Comparison of ENCODE assay signal across 10 cellular contexts in the genomic region with DNA sequence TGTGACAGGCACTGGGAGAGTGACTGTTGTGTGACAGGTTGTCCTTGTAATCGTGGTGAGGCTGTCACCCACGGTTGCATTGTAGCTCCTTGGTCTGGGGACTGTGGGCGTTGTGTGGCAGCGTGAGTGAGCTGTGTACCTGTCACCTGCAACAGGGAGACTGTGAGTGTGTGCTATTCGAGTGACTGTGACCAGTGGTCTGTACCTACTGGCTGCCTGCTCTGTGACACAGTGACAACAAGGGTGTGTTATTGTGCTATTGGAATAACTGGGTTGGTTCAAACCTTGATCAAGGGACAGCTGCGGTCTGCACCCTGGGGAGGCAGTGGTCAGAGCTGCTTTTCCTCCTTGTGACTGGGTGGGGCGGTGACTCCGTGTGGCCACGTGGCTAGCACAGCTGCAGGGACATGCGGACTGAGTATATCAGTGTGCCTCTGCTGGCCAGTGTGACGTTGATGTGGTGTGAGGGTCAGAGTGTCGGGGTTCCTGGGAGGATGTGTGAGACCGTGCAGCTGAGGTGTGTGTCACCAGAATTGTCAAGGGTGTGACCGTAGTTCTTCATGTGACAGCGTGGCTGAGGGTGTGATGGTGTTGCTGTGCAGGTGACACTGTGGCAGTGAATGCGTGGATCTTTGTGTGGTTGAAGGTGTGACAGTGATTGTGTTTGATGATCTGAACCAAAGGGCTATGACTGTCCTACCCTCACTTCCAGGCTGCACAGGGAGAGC. TPM values are rescaled to one million over a fixed set of nuclear protein-coding genes. Genes with fewer than 3 reads are reported as not detected.
DNase-seq lines count a peak whose midpoint lies in the region; ATAC-seq, FAIRE-seq and TF ChIP-seq lines count a peak whose summit lies in the region.
"Had no signal": no experiment of that assay in that cellular context is flagged by ENCODE, and none has a peak within 500 bp of the region (broad histone marks: within the 10 kb centered on the region; RNA-seq: fewer than 3 reads in every experiment).

No MANE protein-coding gene starts in this region.

- no peaks in the 10 kb centered on the region for H3K9me3 ChIP-seq in adrenal gland (replicated peaks in 1 of 3)
- no peaks in the 10 kb centered on the region for H3K9me3 ChIP-seq in HepG2 (ENCODE audit: low read length)
- no peaks in the 10 kb centered on the region for H3K9me3 ChIP-seq in thyroid gland
- H3K9me3 ChIP-seq: Caco-2 had no signal

- no peaks in the 10 kb centered on the region for H3K27me3 ChIP-seq in adrenal gland
- peaks cover 0 to 5% of the 10 kb centered on the region in 2 experiments; a peak in 1 of 5 replicates for H3K27me3 ChIP-seq in HepG2 (ENCODE audit: control insufficient read depth in 1 of 2, insufficient read depth in 2 of 2, low read length in 2 of 2)
- H3K27me3 ChIP-seq in thyroid gland = no peaks in the 10 kb centered on the region

- H3K27ac ChIP-seq in adrenal gland (no peak overlapping the region), HepG2 (ENCODE audit: extremely low read length, insufficient read depth, low read length) (peak overlapping the region; percentile 80), thyroid gland (no peak overlapping the region)

- peak; percentile 81 for FAIRE-seq in HepG2 (lab: Jason Lieb, UNC)

- H3K9ac ChIP-seq in HepG2 (ENCODE audit: insufficient read depth, low read depth, low read length) = peak overlapping the region; percentile 55

- H3K4me3 ChIP-seq in adrenal gland = no peak overlapping the region
- H3K4me3 ChIP-seq in HepG2 (replicated peaks in 1 of 3; ENCODE audit: insufficient read depth in 1 of 3, low read depth in 2 of 3, low read length in 3 of 3) = peak overlapping the region; percentile 21 to 76 (median 33); a peak in 5 of 6 replicates
- no peak overlapping the region for H3K4me3 ChIP-seq in thyroid gland (replicated peaks in 1 of 3)

- TF ChIP-seq CTCF in adrenal gland (IDR thresholded peaks at IDR 0.05) (no peak), HepG2 (CRISPR knock-in tag; IDR thresholded peaks at IDR 0.05) (peak; percentile 46), thyroid gland (IDR thresholded peaks at IDR 0.05) (no peak)

- in situ Hi-C loops in HepG2 (cut with HindIII; ENCODE audit: extremely low pct_ligation_motif_present, low pct_unique_long_range_greater_than_20kb) = loop anchor here (5.0 kb wide), 2 partner anchors 37 to 77 kb away; no protein-coding TSS in a partner anchor

- no peaks in the 10 kb centered on the region for H4K20me1 ChIP-seq in HepG2 (ENCODE audit: insufficient read depth, low read length)

- H3K4me3 Mint-ChIP-seq in activated CD4-positive, alpha-beta T cell treated with anti-CD3 and anti-CD28 coated beads for 36 hours = no peak overlapping the region

- no TSS peak for BruUV-seq in HepG2 (replicated peaks; lab: Mats Ljungman, UMichigan)

- H3K36me3 Mint-ChIP-seq in activated CD4-positive, alpha-beta T cell treated with anti-CD3 and anti-CD28 coated beads for 36 hours (ENCODE audit: low read depth) = no peaks in the 10 kb centered on the region

- no peaks in the 10 kb centered on the region for H3K9me3 Mint-ChIP-seq in activated CD4-positive, alpha-beta T cell treated with anti-CD3 and anti-CD28 coated beads for 36 hours (ENCODE audit: low read depth)

- TF ChIP-seq POLR2A in adrenal gland (IDR thresholded peaks at IDR 0.05) = peak in 1 of 2 donors; percentile 41
- TF ChIP-seq POLR2A in HepG2 (IDR thresholded peaks at IDR 0.05; ENCODE audit: insufficient read depth in 1 of 2, low read depth in 2 of 2, low read length in 2 of 2) = peak in 1 of 2 experiments; percentile 28; a peak in 1 of 4 replicates
- TF ChIP-seq POLR2A in thyroid gland (IDR thresholded peaks at IDR 0.05) = no peak

- no peak for TF ChIP-seq RAD21 in HepG2 (CRISPR knock-in tag; IDR thresholded peaks at IDR 0.05)

- no peaks in the 10 kb centered on the region for H3K4me1 ChIP-seq in adrenal gland (replicated peaks in 1 of 2)
- peaks cover 60% of the 10 kb centered on the region for H3K4me1 ChIP-seq in HepG2 (ENCODE audit: insufficient read depth, low read length)
- peaks cover 4 to 14% of the 10 kb centered on the region in 2 donors for H3K4me1 ChIP-seq in thyroid gland

- H3K36me3 ChIP-seq in adrenal gland (replicated peaks in 1 of 2) (no peaks in the 10 kb centered on the region), HepG2 (replicated peaks in 1 of 2; ENCODE audit: control insufficient read depth in 1 of 2, insufficient read depth in 2 of 2, low read length in 2 of 2) (no peaks in the 10 kb centered on the region), thyroid gland (no peaks in the 10 kb centered on the region)

- POLR2A ChIA-PET in activated CD4-positive, alpha-beta T cell treated with anti-CD3 and anti-CD28 coated beads for 36 hours (lab: Charles Lee) = interaction anchor here (0.6 kb wide), 1 partner anchor 38 kb away, joined by 3 read pairs; no protein-coding TSS in a partner anchor
- POLR2A ChIA-PET in HepG2 (lab: Yijun Ruan, JAX) = interaction anchor here (0.8 to 3.6 kb wide), 18 partner anchors 11 to 196 kb away, joined by 3 to 66 read pairs (median 6); a partner anchor contains a TSS

- peak; percentile 34 for ATAC-seq in activated CD4-positive, alpha-beta T cell treated with anti-CD3 and anti-CD28 coated beads for 36 hours
- peak; percentile 81 for ATAC-seq in HepG2
- ATAC-seq in HG02623 (IDR thresholded peaks at IDR 0.05; ENCODE audit: unreplicated experiment) = no peak
- ATAC-seq in HG03571 (IDR thresholded peaks at IDR 0.05; ENCODE audit: unreplicated experiment) = no peak

- no peak overlapping the region for H3K27ac Mint-ChIP-seq in activated CD4-positive, alpha-beta T cell treated with anti-CD3 and anti-CD28 coated beads for 36 hours

- intact Hi-C loops in activated CD4-positive, alpha-beta T cell treated with anti-CD3 and anti-CD28 coated beads for 36 hours (cut with DNase I, micrococcal nuclease) = no loop called here
- intact Hi-C loops in adrenal gland (cut with DNase I) (loop anchor here in 1 of 2 donors (5.0 kb wide), 1 partner anchor 47 kb away; no protein-coding TSS in a partner anchor), HepG2 (cut with micrococcal nuclease; ENCODE audit: unreplicated experiment) (loop anchor here (1.0 to 2.0 kb wide), 2 partner anchors 48 to 76 kb away; no protein-coding TSS in a partner anchor), thyroid gland (cut with DNase I) (loop anchor here (5.0 kb wide), 1 partner anchor 47 kb away; no protein-coding TSS in a partner anchor)

- peak overlapping the region; percentile 98 for H3K4me2 ChIP-seq in HepG2 (ENCODE audit: low read depth, low read length)

- H3K79me2 ChIP-seq in HepG2 (ENCODE audit: insufficient read depth, low read length) = no peaks in the 10 kb centered on the region

- H2AFZ ChIP-seq in HepG2 (ENCODE audit: low read length) = peak overlapping the region; percentile 15

- DNase-seq in activated CD4-positive, alpha-beta T cell treated with anti-CD3 and anti-CD28 coated beads for 36 hours = peak; percentile 37
- DNase-seq in activated CD4-positive, alpha-beta T cell treated with anti-CD3 and anti-CD28 coated beads for 4 hours = no peak
- peak in 6 of 7 donors; percentile 73 to 87 (median 82) for DNase-seq in adrenal gland
- DNase-seq in HepG2 (ENCODE audit: low spot score) = peak; percentile 75
- peak; percentile 48 to 62 for DNase-seq in thyroid gland
- DNase-seq in NCI-H2227 treated with DMSO at 0.1 percent for 48 hours (lab: John Stamatoyannopoulos, UW) = no peak

- H3K4me1 Mint-ChIP-seq in activated CD4-positive, alpha-beta T cell treated with anti-CD3 and anti-CD28 coated beads for 36 hours = no peaks in the 10 kb centered on the region

- CTCF ChIA-PET in activated CD4-positive, alpha-beta T cell treated with anti-CD3 and anti-CD28 coated beads for 36 hours (lab: Charles Lee) = interaction anchor here (0.6 to 3.6 kb wide), 7 partner anchors 20 to 175 kb away, joined by 3 to 21 read pairs (median 4); no protein-coding TSS in a partner anchor
- CTCF ChIA-PET in HepG2 (lab: Yijun Ruan, JAX; ENCODE audit: low intra/inter-chr PET ratio, low total read pairs) = interaction anchor here (0.8 to 3.8 kb wide), 5 partner anchors 45 to 103 kb away, joined by 3 to 29 read pairs (median 3); no protein-coding TSS in a partner anchor

- WGBS in adrenal gland, 4 donors = 27 to 56% (median 44%) methylated on average over 8 to 16 of the region's 16 CpGs
- WGBS in HepG2 (ENCODE audit: low lambda C conversion rate) = 1% methylated on average over 8 of the region's 16 CpGs
- 60 to 65% methylated on average over 13 to 14 of the region's 16 CpGs for WGBS in thyroid gland, 2 donors

- H3K27me3 Mint-ChIP-seq in activated CD4-positive, alpha-beta T cell treated with anti-CD3 and anti-CD28 coated beads for 36 hours = no peaks in the 10 kb centered on the region

- TF ChIP-seq EP300 in HepG2 (IDR thresholded peaks at IDR 0.05; ENCODE audit: low read depth in 2 of 2, low read length in 2 of 2) (0 out of 4 replicates have a peak, but pooled peaks of 1 of the 2 experiments have one; percentile 32), HepG2 (CRISPR knock-in tag; IDR thresholded peaks at IDR 0.05; ENCODE audit: borderline replicate concordance) (no peak)

RNA-seq across cellular contexts. Expression of a gene that starts 10.1 kb away (rescaled TPM):
- 1 to 10 TPM; 4.3 to 4.8 TPM for total RNA-seq in activated CD4-positive, alpha-beta T cell treated with anti-CD3 and anti-CD28 coated beads for 36 hours
- total RNA-seq in adrenal gland (10 to 100 TPM; 25.6 to 72.8 (median 36.5) TPM), HepG2 (2016; rRNA removed; fragmentation: Illumina TruSeq; extraction: Trizol) (5.4 and 5.6 TPM in 2 replicates), thyroid gland (10 to 100 TPM; 38.8 to 70.2 (median 62.4) TPM)
- polyA plus RNA-seq in adrenal gland (10 to 100 TPM in 1 of 3 donors, 1 to 10 TPM in 2; 4.9 to 18.0 (median 9.4) TPM), HepG2 (2011; rRNA removed) (3.0 and 3.4 TPM in 2 replicates)
- total RNA-seq in HepG2 (2016; cell fraction: cytosol; rRNA removed; fragmentation: Illumina TruSeq; extraction: Trizol; ENCODE audit: low read depth) = 16.3 and 20.2 TPM in 2 replicates
- 4.6 and 4.7 TPM in 2 replicates for total RNA-seq in HepG2 (2016; cell fraction: insoluble cytoplasmic fraction; rRNA removed; fragmentation: Illumina TruSeq; extraction: Trizol)
- 6.7 and 9.2 TPM in 2 replicates for total RNA-seq in HepG2 (2016; cell fraction: membrane; rRNA removed; fragmentation: Illumina TruSeq; extraction: Trizol)
- total RNA-seq in HepG2 (2016; cell fraction: nucleus; rRNA removed; fragmentation: Illumina TruSeq; extraction: Trizol) = 4.9 and 6.0 TPM in 2 replicates
- 1.4 and 1.6 TPM in 2 replicates for polyA plus RNA-seq in HepG2 (2011; cell fraction: cytosol; rRNA removed)
- polyA plus RNA-seq in HepG2 (2011; cell fraction: nucleus; rRNA removed) = 11.0 and 14.0 TPM in 2 replicates
- 9.0 and 12.2 TPM in 2 replicates for polyA plus RNA-seq in HepG2 (2012)
- 0.70 and 0.93 TPM in 2 replicates for polyA plus RNA-seq in HepG2 (2016; cell fraction: cytosol; fragmentation: Illumina TruSeq; extraction: Trizol; ENCODE audit: low read depth)
- polyA plus RNA-seq in HepG2 (2016; cell fraction: insoluble cytoplasmic fraction; fragmentation: Illumina TruSeq; extraction: Trizol; ENCODE audit: low read depth) = 8.8 and 11.9 TPM in 2 replicates
- 3.1 and 4.9 TPM in 2 replicates for polyA plus RNA-seq in HepG2 (2016; cell fraction: membrane; fragmentation: Illumina TruSeq; extraction: Trizol; ENCODE audit: low read depth)
- polyA plus RNA-seq in HepG2 (2016; cell fraction: nucleus; fragmentation: Illumina TruSeq; extraction: Trizol; ENCODE audit: insufficient read depth, low read depth) = 14.6 and 14.7 TPM in 2 replicates
- 0.82 and 6.2 TPM in 2 replicates for polyA minus RNA-seq in HepG2 (2011; rRNA and poly(A)+ RNA removed; ENCODE audit: low replicate concordance)
- 5.0 and 6.2 TPM in 2 replicates for polyA minus RNA-seq in HepG2 (2011; cell fraction: cytosol; rRNA and poly(A)+ RNA removed)
- 6.8 and 7.7 TPM in 2 replicates for polyA minus RNA-seq in HepG2 (2011; cell fraction: nucleus; rRNA and poly(A)+ RNA removed)

RNA-seq across cellular contexts. Expression of a gene that starts 15.8 kb away (rescaled TPM):
- under 1 TPM; 0.21 to 0.25 TPM for total RNA-seq in activated CD4-positive, alpha-beta T cell treated with anti-CD3 and anti-CD28 coated beads for 36 hours
- total RNA-seq in adrenal gland (1 to 10 TPM in 5 of 8 donors, under 1 TPM in 3; 0.35 to 2.3 (median 1.3) TPM), HepG2 (2016; rRNA removed; fragmentation: Illumina TruSeq; extraction: Trizol) (not detected in 2 replicates), thyroid gland (under 1 TPM in 2 of 4 donors, not detected in 2; 0.40 to 0.45 TPM)
- polyA plus RNA-seq in adrenal gland (under 1 TPM; 0.27 to 0.34 (median 0.32) TPM), HepG2 (2011; rRNA removed) (0.04 TPM in 1 of 2 replicates, not detected in the other)
- total RNA-seq in HepG2 (2016; cell fraction: cytosol; rRNA removed; fragmentation: Illumina TruSeq; extraction: Trizol; ENCODE audit: low read depth) = not detected in 2 replicates
- total RNA-seq in HepG2 (2016; cell fraction: insoluble cytoplasmic fraction; rRNA removed; fragmentation: Illumina TruSeq; extraction: Trizol) = not detected in 2 replicates
- not detected in 2 replicates for total RNA-seq in HepG2 (2016; cell fraction: membrane; rRNA removed; fragmentation: Illumina TruSeq; extraction: Trizol)
- total RNA-seq in HepG2 (2016; cell fraction: nucleus; rRNA removed; fragmentation: Illumina TruSeq; extraction: Trizol) = not detected in 2 replicates
- 0.03 and 0.04 TPM in 2 replicates for polyA plus RNA-seq in HepG2 (2011; cell fraction: cytosol; rRNA removed)
- 0.10 and 0.13 TPM in 2 replicates for polyA plus RNA-seq in HepG2 (2011; cell fraction: nucleus; rRNA removed)
- not detected in 2 replicates for polyA plus RNA-seq in HepG2 (2012)
- polyA plus RNA-seq in HepG2 (2016; cell fraction: cytosol; fragmentation: Illumina TruSeq; extraction: Trizol; ENCODE audit: low read depth) = not detected in 2 replicates
- not detected in 2 replicates for polyA plus RNA-seq in HepG2 (2016; cell fraction: insoluble cytoplasmic fraction; fragmentation: Illumina TruSeq; extraction: Trizol; ENCODE audit: low read depth)
- polyA plus RNA-seq in HepG2 (2016; cell fraction: membrane; fragmentation: Illumina TruSeq; extraction: Trizol; ENCODE audit: low read depth) = not detected in 2 replicates
- not detected in 2 replicates for polyA plus RNA-seq in HepG2 (2016; cell fraction: nucleus; fragmentation: Illumina TruSeq; extraction: Trizol; ENCODE audit: insufficient read depth, low read depth)
- 0.40 TPM in 1 of 2 replicates, not detected in the other for polyA minus RNA-seq in HepG2 (2011; rRNA and poly(A)+ RNA removed; ENCODE audit: low replicate concordance)
- not detected in 2 replicates for polyA minus RNA-seq in HepG2 (2011; cell fraction: cytosol; rRNA and poly(A)+ RNA removed)
- polyA minus RNA-seq in HepG2 (2011; cell fraction: nucleus; rRNA and poly(A)+ RNA removed) = not detected in 2 replicates
- total RNA-seq: Caco-2, urinary bladder had no signal
- polyA plus RNA-seq: urinary bladder had no signal

RNA-seq across cellular contexts. Expression of a gene that starts 28.2 kb away (rescaled TPM):
- total RNA-seq in activated CD4-positive, alpha-beta T cell treated with anti-CD3 and anti-CD28 coated beads for 36 hours = 10 to 100 TPM; 31.1 to 36.3 TPM
- total RNA-seq in adrenal gland = 100 to 1,000 TPM in 1 of 8 donors, 10 to 100 TPM in 7; 26.1 to 101 (median 41.2) TPM
- 100 to 1,000 TPM in 2 of 3 donors, 10 to 100 TPM in 1; 16.5 to 213 (median 183) TPM for polyA plus RNA-seq in adrenal gland
- 24.6 and 37.4 TPM in 2 replicates for total RNA-seq in HepG2 (2016; rRNA removed; fragmentation: Illumina TruSeq; extraction: Trizol)
- 14.3 and 14.8 TPM in 2 replicates for total RNA-seq in HepG2 (2016; cell fraction: cytosol; rRNA removed; fragmentation: Illumina TruSeq; extraction: Trizol; ENCODE audit: low read depth)
- 25.1 and 41.7 TPM in 2 replicates for total RNA-seq in HepG2 (2016; cell fraction: insoluble cytoplasmic fraction; rRNA removed; fragmentation: Illumina TruSeq; extraction: Trizol)
- total RNA-seq in HepG2 (2016; cell fraction: membrane; rRNA removed; fragmentation: Illumina TruSeq; extraction: Trizol) = 14.2 and 15.7 TPM in 2 replicates
- 8.8 and 9.5 TPM in 2 replicates for total RNA-seq in HepG2 (2016; cell fraction: nucleus; rRNA removed; fragmentation: Illumina TruSeq; extraction: Trizol)
- 30.7 and 31.9 TPM in 2 replicates for polyA plus RNA-seq in HepG2 (2011; rRNA removed)
- 33.0 and 52.1 TPM in 2 replicates for polyA plus RNA-seq in HepG2 (2011; cell fraction: cytosol; rRNA removed)
- 13.9 and 14.0 TPM in 2 replicates for polyA plus RNA-seq in HepG2 (2011; cell fraction: nucleus; rRNA removed)
- 19.0 and 20.6 TPM in 2 replicates for polyA plus RNA-seq in HepG2 (2012)
- polyA plus RNA-seq in HepG2 (2016; cell fraction: cytosol; fragmentation: Illumina TruSeq; extraction: Trizol; ENCODE audit: low read depth) = 24.7 and 26.7 TPM in 2 replicates
- 71.6 and 84.3 TPM in 2 replicates for polyA plus RNA-seq in HepG2 (2016; cell fraction: insoluble cytoplasmic fraction; fragmentation: Illumina TruSeq; extraction: Trizol; ENCODE audit: low read depth)
- 20.1 and 21.0 TPM in 2 replicates for polyA plus RNA-seq in HepG2 (2016; cell fraction: membrane; fragmentation: Illumina TruSeq; extraction: Trizol; ENCODE audit: low read depth)
- 27.9 and 29.2 TPM in 2 replicates for polyA plus RNA-seq in HepG2 (2016; cell fraction: nucleus; fragmentation: Illumina TruSeq; extraction: Trizol; ENCODE audit: insufficient read depth, low read depth)
- 6.2 and 12.6 TPM in 2 replicates for polyA minus RNA-seq in HepG2 (2011; rRNA and poly(A)+ RNA removed; ENCODE audit: low replicate concordance)
- polyA minus RNA-seq in HepG2 (2011; cell fraction: cytosol; rRNA and poly(A)+ RNA removed) = 9.9 and 11.7 TPM in 2 replicates
- polyA minus RNA-seq in HepG2 (2011; cell fraction: nucleus; rRNA and poly(A)+ RNA removed) = 3.2 and 3.7 TPM in 2 replicates
- total RNA-seq in thyroid gland = 10 to 100 TPM; 31.8 to 68.3 (median 55.2) TPM

RNA-seq across cellular contexts. Expression of a gene that starts 39.6 kb away (rescaled TPM):
- total RNA-seq in activated CD4-positive, alpha-beta T cell treated with anti-CD3 and anti-CD28 coated beads for 36 hours = 100 to 1,000 TPM; 189 to 265 TPM
- 100 to 1,000 TPM in 5 of 8 donors, 10 to 100 TPM in 3; 66.5 to 146 (median 108) TPM for total RNA-seq in adrenal gland
- 100 to 1,000 TPM; 112 to 240 (median 206) TPM for polyA plus RNA-seq in adrenal gland
- 34.6 and 42.5 TPM in 2 replicates for total RNA-seq in HepG2 (2016; rRNA removed; fragmentation: Illumina TruSeq; extraction: Trizol)
- 64.7 and 77.4 TPM in 2 replicates for total RNA-seq in HepG2 (2016; cell fraction: cytosol; rRNA removed; fragmentation: Illumina TruSeq; extraction: Trizol; ENCODE audit: low read depth)
- 29.6 and 43.3 TPM in 2 replicates for total RNA-seq in HepG2 (2016; cell fraction: insoluble cytoplasmic fraction; rRNA removed; fragmentation: Illumina TruSeq; extraction: Trizol)
- total RNA-seq in HepG2 (2016; cell fraction: membrane; rRNA removed; fragmentation: Illumina TruSeq; extraction: Trizol) = 95.2 and 117 TPM in 2 replicates
- 27.5 and 30.5 TPM in 2 replicates for total RNA-seq in HepG2 (2016; cell fraction: nucleus; rRNA removed; fragmentation: Illumina TruSeq; extraction: Trizol)
- 50.3 and 54.2 TPM in 2 replicates for polyA plus RNA-seq in HepG2 (2011; rRNA removed)
- 51.8 and 73.5 TPM in 2 replicates for polyA plus RNA-seq in HepG2 (2011; cell fraction: cytosol; rRNA removed)
- 80.8 and 87.8 TPM in 2 replicates for polyA plus RNA-seq in HepG2 (2011; cell fraction: nucleus; rRNA removed)
- polyA plus RNA-seq in HepG2 (2012) = 95.7 and 105 TPM in 2 replicates
- 137 and 157 TPM in 2 replicates for polyA plus RNA-seq in HepG2 (2016; cell fraction: cytosol; fragmentation: Illumina TruSeq; extraction: Trizol; ENCODE audit: low read depth)
- polyA plus RNA-seq in HepG2 (2016; cell fraction: insoluble cytoplasmic fraction; fragmentation: Illumina TruSeq; extraction: Trizol; ENCODE audit: low read depth) = 55.9 and 73.5 TPM in 2 replicates
- polyA plus RNA-seq in HepG2 (2016; cell fraction: membrane; fragmentation: Illumina TruSeq; extraction: Trizol; ENCODE audit: low read depth) = 175 and 195 TPM in 2 replicates
- 90.3 and 97.5 TPM in 2 replicates for polyA plus RNA-seq in HepG2 (2016; cell fraction: nucleus; fragmentation: Illumina TruSeq; extraction: Trizol; ENCODE audit: insufficient read depth, low read depth)
- 54.6 and 102 TPM in 2 replicates for polyA minus RNA-seq in HepG2 (2011; rRNA and poly(A)+ RNA removed; ENCODE audit: low replicate concordance)
- polyA minus RNA-seq in HepG2 (2011; cell fraction: cytosol; rRNA and poly(A)+ RNA removed) = 52.5 and 54.0 TPM in 2 replicates
- polyA minus RNA-seq in HepG2 (2011; cell fraction: nucleus; rRNA and poly(A)+ RNA removed) = 20.0 and 27.4 TPM in 2 replicates
- 100 to 1,000 TPM in 2 of 4 donors, 10 to 100 TPM in 2; 72.0 to 128 (median 101) TPM for total RNA-seq in thyroid gland

RNA-seq across cellular contexts. Expression of a gene that starts 46.8 kb away (rescaled TPM):
- 100 to 1,000 TPM; 557 to 569 TPM for total RNA-seq in activated CD4-positive, alpha-beta T cell treated with anti-CD3 and anti-CD28 coated beads for 36 hours
- total RNA-seq in adrenal gland (1,000 to 10,000 TPM in 2 of 8 donors, 100 to 1,000 TPM in 6; 271 to 1,489 (median 613) TPM), HepG2 (2016; rRNA removed; fragmentation: Illumina TruSeq; extraction: Trizol) (420 and 898 TPM in 2 replicates), thyroid gland (1,000 to 10,000 TPM; 1,892 to 4,270 (median 2,942) TPM)
- polyA plus RNA-seq in adrenal gland (1,000 to 10,000 TPM in 1 of 3 donors, 100 to 1,000 TPM in 2; 224 to 1,230 (median 336) TPM), HepG2 (2011; rRNA removed) (842 and 934 TPM in 2 replicates)
- 227 and 266 TPM in 2 replicates for total RNA-seq in HepG2 (2016; cell fraction: cytosol; rRNA removed; fragmentation: Illumina TruSeq; extraction: Trizol; ENCODE audit: low read depth)
- total RNA-seq in HepG2 (2016; cell fraction: insoluble cytoplasmic fraction; rRNA removed; fragmentation: Illumina TruSeq; extraction: Trizol) = 389 and 943 TPM in 2 replicates
- 340 and 383 TPM in 2 replicates for total RNA-seq in HepG2 (2016; cell fraction: membrane; rRNA removed; fragmentation: Illumina TruSeq; extraction: Trizol)
- total RNA-seq in HepG2 (2016; cell fraction: nucleus; rRNA removed; fragmentation: Illumina TruSeq; extraction: Trizol) = 693 and 829 TPM in 2 replicates
- polyA plus RNA-seq in HepG2 (2011; cell fraction: cytosol; rRNA removed) = 752 and 842 TPM in 2 replicates
- polyA plus RNA-seq in HepG2 (2011; cell fraction: nucleus; rRNA removed) = 381 and 448 TPM in 2 replicates
- polyA plus RNA-seq in HepG2 (2012) = 606 and 725 TPM in 2 replicates
- 313 and 359 TPM in 2 replicates for polyA plus RNA-seq in HepG2 (2016; cell fraction: cytosol; fragmentation: Illumina TruSeq; extraction: Trizol; ENCODE audit: low read depth)
- polyA plus RNA-seq in HepG2 (2016; cell fraction: insoluble cytoplasmic fraction; fragmentation: Illumina TruSeq; extraction: Trizol; ENCODE audit: low read depth) = 478 and 547 TPM in 2 replicates
- polyA plus RNA-seq in HepG2 (2016; cell fraction: membrane; fragmentation: Illumina TruSeq; extraction: Trizol; ENCODE audit: low read depth) = 345 and 409 TPM in 2 replicates
- 1,564 and 1,658 TPM in 2 replicates for polyA plus RNA-seq in HepG2 (2016; cell fraction: nucleus; fragmentation: Illumina TruSeq; extraction: Trizol; ENCODE audit: insufficient read depth, low read depth)
- polyA minus RNA-seq in HepG2 (2011; rRNA and poly(A)+ RNA removed; ENCODE audit: low replicate concordance) = 932 and 1,241 TPM in 2 replicates
- polyA minus RNA-seq in HepG2 (2011; cell fraction: cytosol; rRNA and poly(A)+ RNA removed) = 408 and 482 TPM in 2 replicates
- 228 and 256 TPM in 2 replicates for polyA minus RNA-seq in HepG2 (2011; cell fraction: nucleus; rRNA and poly(A)+ RNA removed)

Comparison
In these comparisons a context has a peak if more than half of its experiments do, and no peak if none do; other contexts are left out.
1. DNase-seq: peak in activated CD4-positive, alpha-beta T cell treated with anti-CD3 and anti-CD28 coated beads for 36 hours (single experiment), adrenal gland (6 of 7), HepG2 (single experiment) and thyroid gland (2 of 2); none in activated CD4-positive, alpha-beta T cell treated with anti-CD3 and anti-CD28 coated beads for 4 hours (0 of 2) and NCI-H2227 treated with DMSO at 0.1 percent for 48 hours (single experiment).
2. ATAC-seq: peak in activated CD4-positive, alpha-beta T cell treated with anti-CD3 and anti-CD28 coated beads for 36 hours (single experiment) and HepG2 (single experiment); none in HG02623 (single experiment) and HG03571 (single experiment).
3. H3K4me3 ChIP-seq: peak in HepG2 (3 of 3); none in adrenal gland (0 of 4) and thyroid gland (0 of 3).
4. intact Hi-C loops: an anchor here in HepG2 (1.0 to 2.0 kb wide) and thyroid gland (5.0 kb wide); none called in activated CD4-positive, alpha-beta T cell treated with anti-CD3 and anti-CD28 coated beads for 36 hours.